ENCODE assay signal across 1 cellular context in the genomic region with DNA sequence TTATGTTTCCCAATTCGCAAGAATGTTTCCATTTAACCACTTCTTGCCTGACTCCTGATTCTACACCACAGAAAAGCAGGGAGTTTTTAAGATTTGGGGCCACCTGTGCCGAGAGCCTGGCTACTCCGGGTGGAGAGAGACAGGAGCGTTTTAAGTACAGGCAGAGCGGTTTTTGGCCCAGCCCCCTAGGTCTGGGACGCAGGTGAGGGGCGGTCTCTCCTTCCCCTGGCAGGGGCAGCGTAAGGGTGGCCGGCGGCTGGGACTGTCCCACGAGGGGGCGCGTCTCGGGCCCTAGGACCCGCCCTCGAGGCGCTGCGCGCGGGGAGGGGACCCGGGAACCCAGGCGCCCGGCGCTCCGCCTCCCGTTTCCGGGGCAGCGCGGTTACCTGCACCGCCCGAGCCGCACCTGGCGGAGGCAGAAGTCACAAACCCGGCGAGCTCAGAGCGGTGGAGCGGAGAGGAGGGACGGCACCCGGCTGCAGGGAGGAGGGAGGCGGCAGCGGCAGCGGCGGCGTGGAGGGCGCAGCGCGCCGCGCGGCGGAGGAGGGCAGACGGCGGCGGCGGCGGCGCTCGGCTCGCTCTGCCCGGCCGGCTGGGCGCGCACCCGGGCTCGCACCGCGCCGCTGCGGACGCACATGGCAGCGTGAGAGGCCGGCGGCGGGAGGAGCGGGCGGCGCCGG.
TF ChIP-seq lines count a peak whose summit lies in the region.

A gene (plus strand): TSS at position 365 of the 680 bp plus-strand sequence. CDS start 508 bp downstream, outside the sequence.

TF ChIP-seq in HepG2, 621 proteins besides CTCF, POLR2A, EP300 and RAD21 (continued from another document and continues in another):
- TF ChIP-seq, protein P1, sequence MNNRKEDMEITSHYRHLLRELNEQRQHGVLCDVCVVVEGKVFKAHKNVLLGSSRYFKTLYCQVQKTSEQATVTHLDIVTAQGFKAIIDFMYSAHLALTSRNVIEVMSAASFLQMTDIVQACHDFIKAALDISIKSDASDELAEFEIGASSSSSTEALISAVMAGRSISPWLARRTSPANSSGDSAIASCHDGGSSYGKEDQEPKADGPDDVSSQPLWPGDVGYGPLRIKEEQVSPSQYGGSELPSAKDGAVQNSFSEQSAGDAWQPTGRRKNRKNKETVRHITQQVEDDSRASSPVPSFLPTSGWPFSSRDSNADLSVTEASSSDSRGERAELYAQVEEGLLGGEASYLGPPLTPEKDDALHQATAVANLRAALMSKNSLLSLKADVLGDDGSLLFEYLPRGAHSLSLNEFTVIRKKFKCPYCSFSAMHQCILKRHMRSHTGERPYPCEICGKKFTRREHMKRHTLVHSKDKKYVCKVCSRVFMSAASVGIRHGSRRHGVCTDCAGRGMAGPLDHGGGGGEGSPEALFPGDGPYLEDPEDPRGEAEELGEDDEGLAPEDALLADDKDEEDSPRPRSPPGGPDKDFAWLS (CRISPR knock-in tag; IDR thresholded peaks at IDR 0.05; ENCODE audit: borderline replicate concordance), result no peak
- TF ChIP-seq TMF1 (CRISPR knock-in tag; IDR thresholded peaks at IDR 0.05; ENCODE audit: low read depth) (no peak), ZNF441 (CRISPR knock-in tag; IDR thresholded peaks at IDR 0.05; ENCODE audit: borderline replicate concordance) (no peak), ZNF678 (CRISPR knock-in tag; IDR thresholded peaks at IDR 0.05) (no peak), ZNF180 (CRISPR knock-in tag; IDR thresholded peaks at IDR 0.05; ENCODE audit: borderline replicate concordance, low read depth) (no peak), RCOR2 (CRISPR knock-in tag; IDR thresholded peaks at IDR 0.05) (no peak), NFE2L2 (IDR thresholded peaks at IDR 0.05; ENCODE audit: low read length) (no peak), ZNF644 (CRISPR knock-in tag; IDR thresholded peaks at IDR 0.05; ENCODE audit: low read depth) (no peak), PPARG (CRISPR knock-in tag; conservative IDR thresholded peaks at IDR 0.05) (peak; percentile 37; the same call in 1 of the 2 replicates), HNRNPLL (IDR thresholded peaks at IDR 0.05; ENCODE audit: low read depth, low read length, poor library complexity, severe bottlenecking) (peak; percentile 86), ZNF317 (CRISPR knock-in tag; IDR thresholded peaks at IDR 0.05) (no peak), ZNF572 (CRISPR knock-in tag; IDR thresholded peaks at IDR 0.05) (no peak), ATM (IDR thresholded peaks at IDR 0.05; ENCODE audit: borderline replicate concordance) (no peak), HDAC6 (IDR thresholded peaks at IDR 0.05; ENCODE audit: low read depth, low read length) (no peak), SP1 (IDR thresholded peaks at IDR 0.05) (no peak), SP1 (CRISPR knock-in tag; IDR thresholded peaks at IDR 0.05) (peak; percentile 46; the same call in 1 of the 2 replicates), ZBTB7B (CRISPR knock-in tag; IDR thresholded peaks at IDR 0.05) (peak; percentile 78; the same call in 1 of the 2 replicates), POLR2G (IDR thresholded peaks at IDR 0.05; ENCODE audit: low read depth, low read length) (peak; percentile 53), RFX5 (IDR thresholded peaks at IDR 0.05; ENCODE audit: low read depth, low read length) (no peak), ZNF775 (CRISPR knock-in tag; IDR thresholded peaks at IDR 0.05; ENCODE audit: borderline replicate concordance) (no peak), ARHGAP35 (CRISPR knock-in tag; IDR thresholded peaks at IDR 0.05; ENCODE audit: borderline replicate concordance) (no peak), HCFC1 (IDR thresholded peaks at IDR 0.05; ENCODE audit: low read depth, low read length) (no peak), ZNF12 (CRISPR knock-in tag; IDR thresholded peaks at IDR 0.05) (no peak), MZF1 (CRISPR knock-in tag; IDR thresholded peaks at IDR 0.05; ENCODE audit: borderline replicate concordance) (no peak), CCAR2 (optimal IDR thresholded peaks at IDR 0.05; ENCODE audit: low read depth, low read length) (no peak), ZNF543 (CRISPR knock-in tag; IDR thresholded peaks at IDR 0.05) (no peak), ZC3H4 (CRISPR knock-in tag; IDR thresholded peaks at IDR 0.05; ENCODE audit: borderline replicate concordance) (no peak), ZNF484 (CRISPR knock-in tag; IDR thresholded peaks at IDR 0.05; ENCODE audit: borderline replicate concordance, low read depth) (no peak)
- TF ChIP-seq, protein P2, sequence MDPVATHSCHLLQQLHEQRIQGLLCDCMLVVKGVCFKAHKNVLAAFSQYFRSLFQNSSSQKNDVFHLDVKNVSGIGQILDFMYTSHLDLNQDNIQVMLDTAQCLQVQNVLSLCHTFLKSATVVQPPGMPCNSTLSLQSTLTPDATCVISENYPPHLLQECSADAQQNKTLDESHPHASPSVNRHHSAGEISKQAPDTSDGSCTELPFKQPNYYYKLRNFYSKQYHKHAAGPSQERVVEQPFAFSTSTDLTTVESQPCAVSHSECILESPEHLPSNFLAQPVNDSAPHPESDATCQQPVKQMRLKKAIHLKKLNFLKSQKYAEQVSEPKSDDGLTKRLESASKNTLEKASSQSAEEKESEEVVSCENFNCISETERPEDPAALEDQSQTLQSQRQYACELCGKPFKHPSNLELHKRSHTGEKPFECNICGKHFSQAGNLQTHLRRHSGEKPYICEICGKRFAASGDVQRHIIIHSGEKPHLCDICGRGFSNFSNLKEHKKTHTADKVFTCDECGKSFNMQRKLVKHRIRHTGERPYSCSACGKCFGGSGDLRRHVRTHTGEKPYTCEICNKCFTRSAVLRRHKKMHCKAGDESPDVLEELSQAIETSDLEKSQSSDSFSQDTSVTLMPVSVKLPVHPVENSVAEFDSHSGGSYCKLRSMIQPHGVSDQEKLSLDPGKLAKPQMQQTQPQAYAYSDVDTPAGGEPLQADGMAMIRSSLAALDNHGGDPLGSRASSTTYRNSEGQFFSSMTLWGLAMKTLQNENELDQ (CRISPR knock-in tag; IDR thresholded peaks at IDR 0.05; ENCODE audit: borderline replicate concordance), result no peak
- TF ChIP-seq, protein P3, sequence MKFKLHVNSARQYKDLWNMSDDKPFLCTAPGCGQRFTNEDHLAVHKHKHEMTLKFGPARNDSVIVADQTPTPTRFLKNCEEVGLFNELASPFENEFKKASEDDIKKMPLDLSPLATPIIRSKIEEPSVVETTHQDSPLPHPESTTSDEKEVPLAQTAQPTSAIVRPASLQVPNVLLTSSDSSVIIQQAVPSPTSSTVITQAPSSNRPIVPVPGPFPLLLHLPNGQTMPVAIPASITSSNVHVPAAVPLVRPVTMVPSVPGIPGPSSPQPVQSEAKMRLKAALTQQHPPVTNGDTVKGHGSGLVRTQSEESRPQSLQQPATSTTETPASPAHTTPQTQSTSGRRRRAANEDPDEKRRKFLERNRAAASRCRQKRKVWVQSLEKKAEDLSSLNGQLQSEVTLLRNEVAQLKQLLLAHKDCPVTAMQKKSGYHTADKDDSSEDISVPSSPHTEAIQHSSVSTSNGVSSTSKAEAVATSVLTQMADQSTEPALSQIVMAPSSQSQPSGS (CRISPR knock-in tag; IDR thresholded peaks at IDR 0.05), result 0 out of 2 replicates have a peak, but pooled peaks have one; percentile 32
- TF ChIP-seq, protein P4, sequence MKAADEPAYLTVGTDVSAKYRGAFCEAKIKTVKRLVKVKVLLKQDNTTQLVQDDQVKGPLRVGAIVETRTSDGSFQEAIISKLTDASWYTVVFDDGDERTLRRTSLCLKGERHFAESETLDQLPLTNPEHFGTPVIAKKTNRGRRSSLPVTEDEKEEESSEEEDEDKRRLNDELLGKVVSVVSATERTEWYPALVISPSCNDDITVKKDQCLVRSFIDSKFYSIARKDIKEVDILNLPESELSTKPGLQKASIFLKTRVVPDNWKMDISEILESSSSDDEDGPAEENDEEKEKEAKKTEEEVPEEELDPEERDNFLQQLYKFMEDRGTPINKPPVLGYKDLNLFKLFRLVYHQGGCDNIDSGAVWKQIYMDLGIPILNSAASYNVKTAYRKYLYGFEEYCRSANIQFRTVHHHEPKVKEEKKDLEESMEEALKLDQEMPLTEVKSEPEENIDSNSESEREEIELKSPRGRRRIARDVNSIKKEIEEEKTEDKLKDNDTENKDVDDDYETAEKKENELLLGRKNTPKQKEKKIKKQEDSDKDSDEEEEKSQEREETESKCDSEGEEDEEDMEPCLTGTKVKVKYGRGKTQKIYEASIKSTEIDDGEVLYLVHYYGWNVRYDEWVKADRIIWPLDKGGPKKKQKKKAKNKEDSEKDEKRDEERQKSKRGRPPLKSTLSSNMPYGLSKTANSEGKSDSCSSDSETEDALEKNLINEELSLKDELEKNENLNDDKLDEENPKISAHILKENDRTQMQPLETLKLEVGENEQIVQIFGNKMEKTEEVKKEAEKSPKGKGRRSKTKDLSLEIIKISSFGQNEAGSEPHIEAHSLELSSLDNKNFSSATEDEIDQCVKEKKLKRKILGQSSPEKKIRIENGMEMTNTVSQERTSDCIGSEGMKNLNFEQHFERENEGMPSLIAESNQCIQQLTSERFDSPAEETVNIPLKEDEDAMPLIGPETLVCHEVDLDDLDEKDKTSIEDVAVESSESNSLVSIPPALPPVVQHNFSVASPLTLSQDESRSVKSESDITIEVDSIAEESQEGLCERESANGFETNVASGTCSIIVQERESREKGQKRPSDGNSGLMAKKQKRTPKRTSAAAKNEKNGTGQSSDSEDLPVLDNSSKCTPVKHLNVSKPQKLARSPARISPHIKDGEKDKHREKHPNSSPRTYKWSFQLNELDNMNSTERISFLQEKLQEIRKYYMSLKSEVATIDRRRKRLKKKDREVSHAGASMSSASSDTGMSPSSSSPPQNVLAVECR (CRISPR knock-in tag; IDR thresholded peaks at IDR 0.05; ENCODE audit: borderline replicate concordance), result peak; percentile 68; the same call in 1 of the 2 replicates
- TF ChIP-seq, protein P5, sequence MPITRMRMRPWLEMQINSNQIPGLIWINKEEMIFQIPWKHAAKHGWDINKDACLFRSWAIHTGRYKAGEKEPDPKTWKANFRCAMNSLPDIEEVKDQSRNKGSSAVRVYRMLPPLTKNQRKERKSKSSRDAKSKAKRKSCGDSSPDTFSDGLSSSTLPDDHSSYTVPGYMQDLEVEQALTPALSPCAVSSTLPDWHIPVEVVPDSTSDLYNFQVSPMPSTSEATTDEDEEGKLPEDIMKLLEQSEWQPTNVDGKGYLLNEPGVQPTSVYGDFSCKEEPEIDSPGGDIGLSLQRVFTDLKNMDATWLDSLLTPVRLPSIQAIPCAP (CRISPR knock-in tag; IDR thresholded peaks at IDR 0.05; ENCODE audit: low read depth), result no peak
- TF ChIP-seq, protein P6, sequence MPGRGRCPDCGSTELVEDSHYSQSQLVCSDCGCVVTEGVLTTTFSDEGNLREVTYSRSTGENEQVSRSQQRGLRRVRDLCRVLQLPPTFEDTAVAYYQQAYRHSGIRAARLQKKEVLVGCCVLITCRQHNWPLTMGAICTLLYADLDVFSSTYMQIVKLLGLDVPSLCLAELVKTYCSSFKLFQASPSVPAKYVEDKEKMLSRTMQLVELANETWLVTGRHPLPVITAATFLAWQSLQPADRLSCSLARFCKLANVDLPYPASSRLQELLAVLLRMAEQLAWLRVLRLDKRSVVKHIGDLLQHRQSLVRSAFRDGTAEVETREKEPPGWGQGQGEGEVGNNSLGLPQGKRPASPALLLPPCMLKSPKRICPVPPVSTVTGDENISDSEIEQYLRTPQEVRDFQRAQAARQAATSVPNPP (CRISPR knock-in tag; IDR thresholded peaks at IDR 0.05), result no peak
- TF ChIP-seq, protein P7, sequence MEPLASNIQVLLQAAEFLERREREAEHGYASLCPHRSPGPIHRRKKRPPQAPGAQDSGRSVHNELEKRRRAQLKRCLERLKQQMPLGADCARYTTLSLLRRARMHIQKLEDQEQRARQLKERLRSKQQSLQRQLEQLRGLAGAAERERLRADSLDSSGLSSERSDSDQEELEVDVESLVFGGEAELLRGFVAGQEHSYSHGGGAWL (CRISPR knock-in tag; IDR thresholded peaks at IDR 0.05), result peak; percentile 49; the same call in 1 of the 2 replicates
- TF ChIP-seq, protein P8, sequence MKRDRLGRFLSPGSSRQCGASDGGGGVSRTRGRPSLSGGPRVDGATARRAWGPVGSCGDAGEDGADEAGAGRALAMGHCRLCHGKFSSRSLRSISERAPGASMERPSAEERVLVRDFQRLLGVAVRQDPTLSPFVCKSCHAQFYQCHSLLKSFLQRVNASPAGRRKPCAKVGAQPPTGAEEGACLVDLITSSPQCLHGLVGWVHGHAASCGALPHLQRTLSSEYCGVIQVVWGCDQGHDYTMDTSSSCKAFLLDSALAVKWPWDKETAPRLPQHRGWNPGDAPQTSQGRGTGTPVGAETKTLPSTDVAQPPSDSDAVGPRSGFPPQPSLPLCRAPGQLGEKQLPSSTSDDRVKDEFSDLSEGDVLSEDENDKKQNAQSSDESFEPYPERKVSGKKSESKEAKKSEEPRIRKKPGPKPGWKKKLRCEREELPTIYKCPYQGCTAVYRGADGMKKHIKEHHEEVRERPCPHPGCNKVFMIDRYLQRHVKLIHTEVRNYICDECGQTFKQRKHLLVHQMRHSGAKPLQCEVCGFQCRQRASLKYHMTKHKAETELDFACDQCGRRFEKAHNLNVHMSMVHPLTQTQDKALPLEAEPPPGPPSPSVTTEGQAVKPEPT (CRISPR knock-in tag; IDR thresholded peaks at IDR 0.05; ENCODE audit: low read depth), result no peak
- TF ChIP-seq, protein P9, sequence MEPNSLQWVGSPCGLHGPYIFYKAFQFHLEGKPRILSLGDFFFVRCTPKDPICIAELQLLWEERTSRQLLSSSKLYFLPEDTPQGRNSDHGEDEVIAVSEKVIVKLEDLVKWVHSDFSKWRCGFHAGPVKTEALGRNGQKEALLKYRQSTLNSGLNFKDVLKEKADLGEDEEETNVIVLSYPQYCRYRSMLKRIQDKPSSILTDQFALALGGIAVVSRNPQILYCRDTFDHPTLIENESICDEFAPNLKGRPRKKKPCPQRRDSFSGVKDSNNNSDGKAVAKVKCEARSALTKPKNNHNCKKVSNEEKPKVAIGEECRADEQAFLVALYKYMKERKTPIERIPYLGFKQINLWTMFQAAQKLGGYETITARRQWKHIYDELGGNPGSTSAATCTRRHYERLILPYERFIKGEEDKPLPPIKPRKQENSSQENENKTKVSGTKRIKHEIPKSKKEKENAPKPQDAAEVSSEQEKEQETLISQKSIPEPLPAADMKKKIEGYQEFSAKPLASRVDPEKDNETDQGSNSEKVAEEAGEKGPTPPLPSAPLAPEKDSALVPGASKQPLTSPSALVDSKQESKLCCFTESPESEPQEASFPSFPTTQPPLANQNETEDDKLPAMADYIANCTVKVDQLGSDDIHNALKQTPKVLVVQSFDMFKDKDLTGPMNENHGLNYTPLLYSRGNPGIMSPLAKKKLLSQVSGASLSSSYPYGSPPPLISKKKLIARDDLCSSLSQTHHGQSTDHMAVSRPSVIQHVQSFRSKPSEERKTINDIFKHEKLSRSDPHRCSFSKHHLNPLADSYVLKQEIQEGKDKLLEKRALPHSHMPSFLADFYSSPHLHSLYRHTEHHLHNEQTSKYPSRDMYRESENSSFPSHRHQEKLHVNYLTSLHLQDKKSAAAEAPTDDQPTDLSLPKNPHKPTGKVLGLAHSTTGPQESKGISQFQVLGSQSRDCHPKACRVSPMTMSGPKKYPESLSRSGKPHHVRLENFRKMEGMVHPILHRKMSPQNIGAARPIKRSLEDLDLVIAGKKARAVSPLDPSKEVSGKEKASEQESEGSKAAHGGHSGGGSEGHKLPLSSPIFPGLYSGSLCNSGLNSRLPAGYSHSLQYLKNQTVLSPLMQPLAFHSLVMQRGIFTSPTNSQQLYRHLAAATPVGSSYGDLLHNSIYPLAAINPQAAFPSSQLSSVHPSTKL (CRISPR knock-in tag; IDR thresholded peaks at IDR 0.05), result peak; percentile 39; the same call in 1 of the 2 replicates
- TF ChIP-seq, protein P10, sequence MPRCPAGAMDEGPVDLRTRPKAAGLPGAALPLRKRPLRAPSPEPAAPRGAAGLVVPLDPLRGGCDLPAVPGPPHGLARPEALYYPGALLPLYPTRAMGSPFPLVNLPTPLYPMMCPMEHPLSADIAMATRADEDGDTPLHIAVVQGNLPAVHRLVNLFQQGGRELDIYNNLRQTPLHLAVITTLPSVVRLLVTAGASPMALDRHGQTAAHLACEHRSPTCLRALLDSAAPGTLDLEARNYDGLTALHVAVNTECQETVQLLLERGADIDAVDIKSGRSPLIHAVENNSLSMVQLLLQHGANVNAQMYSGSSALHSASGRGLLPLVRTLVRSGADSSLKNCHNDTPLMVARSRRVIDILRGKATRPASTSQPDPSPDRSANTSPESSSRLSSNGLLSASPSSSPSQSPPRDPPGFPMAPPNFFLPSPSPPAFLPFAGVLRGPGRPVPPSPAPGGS (CRISPR knock-in tag; IDR thresholded peaks at IDR 0.05), result no peak
